ENCODE assay signal across 10 cellular contexts in the genomic region with DNA sequence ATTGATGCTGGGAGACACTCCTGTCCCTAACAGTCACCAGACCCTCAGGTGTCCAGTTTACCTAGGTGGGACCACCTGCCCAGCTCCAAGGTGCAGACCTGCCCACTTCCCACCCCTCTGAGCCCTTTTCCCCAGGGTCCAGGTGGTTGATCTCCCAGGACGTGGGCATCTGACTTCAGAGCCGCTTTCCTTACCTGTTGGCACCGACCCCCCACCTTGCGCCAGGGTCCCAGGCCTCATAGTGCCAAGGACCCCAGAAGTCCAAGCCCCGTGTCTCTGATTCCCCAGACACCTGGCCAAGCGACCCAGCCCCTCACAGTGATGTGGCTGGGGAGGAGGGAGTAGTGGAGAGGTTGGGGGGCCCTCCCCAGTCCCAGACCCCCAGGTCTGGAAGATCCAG. TPM values are rescaled to one million over a fixed set of nuclear protein-coding genes. Genes with fewer than 3 reads are reported as not detected.
DNase-seq lines count a peak whose midpoint lies in the region; ATAC-seq and TF ChIP-seq lines count a peak whose summit lies in the region.
"Had no signal": no experiment of that assay in that cellular context is flagged by ENCODE, and none has a peak within 500 bp of the region (broad histone marks: within the 10 kb centered on the region; RNA-seq: fewer than 3 reads in every experiment).

No MANE protein-coding gene starts in this region.

- H3F3A ChIP-seq in PC-3 (ENCODE audit: low read length, unreplicated experiment): peaks cover 3% of the 10 kb centered on the region

- peak overlapping the region; percentile 72 for H3K4me2 ChIP-seq in PC-3 (ENCODE audit: low read length)

- H3K4me1 Mint-ChIP-seq in activated CD4-positive, alpha-beta T cell treated with anti-CD3 and anti-CD28 coated beads, Interleukin-2, amount 10 ng/mL, durations not matched to agents 24 days and 14 days: peaks cover 25% of the 10 kb centered on the region

- no TSS peak for BruUV-seq in PC-3 (replicated peaks; lab: Mats Ljungman, UMichigan)

- H3K9me3 ChIP-seq in PC-3 (ENCODE audit: low read length) (no peaks in the 10 kb centered on the region), iPS-18a (ENCODE audit: control insufficient read depth, low read depth, low read length) (no peaks in the 10 kb centered on the region)
- H3K9me3 ChIP-seq: transverse colon had no signal

- no peak for TF ChIP-seq CTCF in PC-3 (conservative IDR thresholded peaks at IDR 0.05; ENCODE audit: low read depth, low read length)
- no peak for TF ChIP-seq CTCF in retinal pigment epithelial cell (conservative IDR thresholded peaks at IDR 0.05; ENCODE audit: low read depth, low read length)

- H3K4me1 ChIP-seq in PC-3 (ENCODE audit: insufficient read depth, low read length): peaks cover 8% of the 10 kb centered on the region; the same call in 1 of the 2 replicates
- peaks cover 24% of the 10 kb centered on the region for H3K4me1 ChIP-seq in iPS-18a (ENCODE audit: control insufficient read depth, low read depth, low read length)

- peak overlapping the region; percentile 41 for H3K4me3 Mint-ChIP-seq in activated CD4-positive, alpha-beta T cell treated with anti-CD3 and anti-CD28 coated beads, Interleukin-2, amount 10 ng/mL, durations not matched to agents 24 days and 14 days

- DNase-seq in activated CD4-positive, alpha-beta T cell treated with anti-CD3 and anti-CD28 coated beads, Interleukin-2, amount 10 ng/mL, durations not matched to agents 24 days and 14 days: peak; percentile 57
- DNase-seq in activated CD4-positive, alpha-beta T cell treated with anti-CD3 and anti-CD28 coated beads, Interleukin-2, amount 50 U/mL, for 48 hours: no peak
- DNase-seq in PC-3 (no peak), retinal pigment epithelial cell (ENCODE audit: low read depth) (no peak), SIG-M5 (lab: John Stamatoyannopoulos, UW) (no peak), NCI-H1105 treated with DMSO at 0.1 percent for 48 hours (lab: John Stamatoyannopoulos, UW) (no peak), NCI-H2107 treated with DMSO at 0.1 percent for 48 hours (lab: John Stamatoyannopoulos, UW; ENCODE audit: unreplicated experiment) (no peak)

- H4K20me1 ChIP-seq in PC-3 (ENCODE audit: low read length): no peaks in the 10 kb centered on the region

- H3K79me2 ChIP-seq in PC-3 (ENCODE audit: low read length): no peaks in the 10 kb centered on the region

- ATAC-seq in PC-3: no peak
- ATAC-seq: Panc1 had no signal

- H3K36me3 ChIP-seq in PC-3 (ENCODE audit: low read depth, low read length) (no peaks in the 10 kb centered on the region; the same call in 1 of the 2 replicates), iPS-18a (ENCODE audit: control insufficient read depth, low read depth, low read length) (no peaks in the 10 kb centered on the region)
- H3K36me3 ChIP-seq: transverse colon had no signal

- no peak overlapping the region for H3K27ac ChIP-seq in PC-3 (ENCODE audit: low read length)
- H3K27ac ChIP-seq in iPS-18a (ENCODE audit: low read length): no peak overlapping the region
- H3K27ac ChIP-seq: transverse colon had no signal

- CTCF ChIA-PET in PC-3 (lab: Charles Lee): interaction anchor here (0.6 to 0.8 kb wide), 2 partner anchors 9 to 188 kb away, joined by 3 read pairs; no protein-coding TSS in a partner anchor

- H3K9ac ChIP-seq in PC-3 (ENCODE audit: low read length): no peak overlapping the region
- H3K9ac ChIP-seq in iPS-18a (ENCODE audit: low read length): no peak overlapping the region

- no peaks in the 10 kb centered on the region for H3K36me3 Mint-ChIP-seq in activated CD4-positive, alpha-beta T cell treated with anti-CD3 and anti-CD28 coated beads, Interleukin-2, amount 10 ng/mL, durations not matched to agents 24 days and 14 days (ENCODE audit: low read depth)

- H3K27ac Mint-ChIP-seq in activated CD4-positive, alpha-beta T cell treated with anti-CD3 and anti-CD28 coated beads, Interleukin-2, amount 10 ng/mL, durations not matched to agents 24 days and 14 days: no peak overlapping the region

- peaks cover 5% of the 10 kb centered on the region for H3K27me3 Mint-ChIP-seq in activated CD4-positive, alpha-beta T cell treated with anti-CD3 and anti-CD28 coated beads, Interleukin-2, amount 10 ng/mL, durations not matched to agents 24 days and 14 days

- H3K4me3 ChIP-seq in PC-3 (ENCODE audit: low read length) (peak overlapping the region; percentile 40), iPS-18a (ENCODE audit: low read length) (peak overlapping the region; percentile 15), retinal pigment epithelial cell (ENCODE audit: low read length) (peak overlapping the region; percentile 14)

- H3K9me2 ChIP-seq in PC-3 (replicated peaks; ENCODE audit: low read length): no peaks in the 10 kb centered on the region

- no peak overlapping the region for H2AFZ ChIP-seq in PC-3 (ENCODE audit: low read length)

- H3K9me3 Mint-ChIP-seq in activated CD4-positive, alpha-beta T cell treated with anti-CD3 and anti-CD28 coated beads, Interleukin-2, amount 10 ng/mL, durations not matched to agents 24 days and 14 days: no peaks in the 10 kb centered on the region

- intact Hi-C loops in activated CD4-positive, alpha-beta T cell treated with anti-CD3 and anti-CD28 coated beads, Interleukin-2, amount 10 ng/mL, durations not matched to agents 24 days and 14 days (cut with micrococcal nuclease): loop anchor here (10.0 kb wide), 1 partner anchor 206 kb away; no protein-coding TSS in a partner anchor
- intact Hi-C loops in PC-3 (cut with micrococcal nuclease): loop anchor here (5.0 kb wide), 1 partner anchor 93 kb away; no protein-coding TSS in a partner anchor

- POLR2A ChIA-PET in PC-3 (lab: Charles Lee; ENCODE audit: unreplicated experiment): no interaction called here

- H3K27me3 ChIP-seq in PC-3 (ENCODE audit: low read length): no peaks in the 10 kb centered on the region
- peaks cover 50% of the 10 kb centered on the region for H3K27me3 ChIP-seq in iPS-18a (ENCODE audit: control insufficient read depth, insufficient read depth, low read length)

RNA-seq across cellular contexts. Expression of gene BBC3, which starts 9.6 kb away (rescaled TPM):
- 17.4 and 17.6 TPM in 2 replicates for total RNA-seq in activated CD4-positive, alpha-beta T cell treated with anti-CD3 and anti-CD28 coated beads, Interleukin-2, amount 10 ng/mL, durations not matched to agents 24 days and 14 days
- total RNA-seq in PC-3 (2014; rRNA removed): 2.4 and 2.9 TPM in 2 replicates

RNA-seq across cellular contexts. Expression of gene CCDC9, which starts 15.8 kb away (rescaled TPM):
- 40.6 and 44.6 TPM in 2 replicates for total RNA-seq in activated CD4-positive, alpha-beta T cell treated with anti-CD3 and anti-CD28 coated beads, Interleukin-2, amount 10 ng/mL, durations not matched to agents 24 days and 14 days
- 8.3 and 12.4 TPM in 2 replicates for total RNA-seq in PC-3 (2014; rRNA removed)

RNA-seq across cellular contexts. Expression of gene INAFM1, which starts 34.1 kb away (rescaled TPM):
- 10.6 and 11.0 TPM in 2 replicates for total RNA-seq in activated CD4-positive, alpha-beta T cell treated with anti-CD3 and anti-CD28 coated beads, Interleukin-2, amount 10 ng/mL, durations not matched to agents 24 days and 14 days
- total RNA-seq in PC-3 (2014; rRNA removed): 2.5 and 5.1 TPM in 2 replicates
